ENCODE assay signal across 8 cellular contexts in genomic region chr15:48963524-48964113, GRCh38. TPM values are rescaled to one million over a fixed set of nuclear protein-coding genes. Genes with fewer than 3 reads are reported as not detected.
DNase-seq lines count a peak whose midpoint lies in the region; FAIRE-seq and TF ChIP-seq lines count a peak whose summit lies in the region.

A gene with protein sequence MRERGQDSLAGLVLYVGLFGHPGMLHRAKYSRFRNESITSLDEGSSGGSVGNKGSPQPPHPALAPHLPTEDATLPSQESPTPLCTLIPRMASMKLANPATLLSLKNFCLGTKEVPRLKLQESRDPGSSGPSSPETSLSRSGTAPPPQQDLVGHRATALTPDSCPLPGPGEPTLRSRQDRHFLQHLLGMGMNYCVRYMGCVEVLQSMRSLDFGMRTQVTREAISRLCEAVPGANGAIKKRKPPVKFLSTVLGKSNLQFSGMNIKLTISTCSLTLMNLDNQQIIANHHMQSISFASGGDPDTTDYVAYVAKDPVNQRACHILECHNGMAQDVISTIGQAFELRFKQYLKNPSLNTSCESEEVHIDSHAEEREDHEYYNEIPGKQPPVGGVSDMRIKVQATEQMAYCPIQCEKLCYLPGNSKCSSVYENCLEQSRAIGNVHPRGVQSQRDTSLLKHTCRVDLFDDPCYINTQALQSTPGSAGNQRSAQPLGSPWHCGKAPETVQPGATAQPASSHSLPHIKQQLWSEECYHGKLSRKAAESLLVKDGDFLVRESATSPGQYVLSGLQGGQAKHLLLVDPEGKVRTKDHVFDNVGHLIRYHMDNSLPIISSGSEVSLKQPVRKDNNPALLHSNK (minus strand): TSS chr15:48963919. CDS start chr15:48963015, 904 bp downstream.

- H3K27ac ChIP-seq in coronary artery, result peak within 1 kb of the TSS; percentile 65 to 90

- no peak for TF ChIP-seq CTCF in coronary artery (IDR thresholded peaks at IDR 0.05)

- peak; percentile 79 for FAIRE-seq in islet of Langerhans (lab: Jason Lieb, UNC)

- H3K4me3 ChIP-seq in coronary artery (peak within 1 kb of the TSS; percentile 82), skeletal muscle cell (ENCODE audit: low read depth, low read length) (peak within 1 kb of the TSS; percentile 64)

- peak; percentile 68 for DNase-seq in activated CD8-positive, alpha-beta memory T cell treated with anti-CD3 and anti-CD28 coated beads for 24 hours
- DNase-seq in activated CD8-positive, alpha-beta memory T cell treated with anti-CD3 and anti-CD28 coated beads, Interleukin-2, amount 50 U/mL, for 48 hours, result no peak
- DNase-seq in HPDE6-E6E7 (ENCODE audit: extremely low spot score), result peak; percentile 62
- peak; percentile 85 for DNase-seq in RPMI7951 (ENCODE audit: low read depth)
- DNase-seq in coronary artery (ENCODE audit: low spot score), result no peak
- DNase-seq in skeletal muscle cell (ENCODE audit: low read depth), result peak; percentile 71
- DNase-seq in SKM-1 (lab: John Stamatoyannopoulos, UW; ENCODE audit: unreplicated experiment), result no peak

RNA-seq across cellular contexts. Expression of the gene that starts here (rescaled TPM):
- total RNA-seq in RPMI7951 (2014; rRNA removed; shearing (Covaris generic)), result 1.2 and 1.9 TPM in 2 replicates

Comparison
In these comparisons a context has a peak if more than half of its experiments do, and no peak if none do; other contexts are left out.
1. DNase-seq: peak in activated CD8-positive, alpha-beta memory T cell treated with anti-CD3 and anti-CD28 coated beads for 24 hours (single experiment), HPDE6-E6E7 (single experiment), RPMI7951 (single experiment) and skeletal muscle cell (single experiment); none in activated CD8-positive, alpha-beta memory T cell treated with anti-CD3 and anti-CD28 coated beads, Interleukin-2, amount 50 U/mL, for 48 hours (single experiment), coronary artery (single experiment) and SKM-1 (single experiment).